In genomic region chr19:17332677-17333581, GRCh38 we compare ENCODE assay signal across 8 cellular contexts. TPM values are rescaled to one million over a fixed set of nuclear protein-coding genes. Genes with fewer than 3 reads are reported as not detected.
DNase-seq lines count a peak whose midpoint lies in the region; ATAC-seq lines count a peak whose summit lies in the region.

No MANE protein-coding gene starts in this region.

- H3K4me3 Mint-ChIP-seq in activated CD4-positive, alpha-beta memory T cell treated with anti-CD3 and anti-CD28 coated beads, Interleukin-2, amount 10 ng/mL, durations not matched to agents 7 days and 5 days: peak overlapping the region; percentile 35

- DNase-seq in activated CD4-positive, alpha-beta T cell treated with anti-CD3 and anti-CD28 coated beads for 48 hours: peak; percentile 81
- DNase-seq in activated CD4-positive, alpha-beta T cell treated with anti-CD3 and anti-CD28 coated beads for 1 hour: no peak
- DNase-seq in MV-4-11 (lab: John Stamatoyannopoulos, UW): peak; percentile 80
- DNase-seq in activated CD4-positive, alpha-beta memory T cell treated with anti-CD3 and anti-CD28 coated beads, Interleukin-2, amount 10 ng/mL, durations not matched to agents 7 days and 5 days: peak; percentile 51
- peak; percentile 49 for DNase-seq in inferior parietal cortex (ENCODE audit: extremely low spot score)
- no peak for DNase-seq in globus pallidus (ENCODE audit: low spot score)

- peaks cover 13% of the 10 kb centered on the region for H3K27me3 Mint-ChIP-seq in activated CD4-positive, alpha-beta memory T cell treated with anti-CD3 and anti-CD28 coated beads, Interleukin-2, amount 10 ng/mL, durations not matched to agents 7 days and 5 days

- H3K9me3 Mint-ChIP-seq in activated CD4-positive, alpha-beta memory T cell treated with anti-CD3 and anti-CD28 coated beads, Interleukin-2, amount 10 ng/mL, durations not matched to agents 7 days and 5 days: no peaks in the 10 kb centered on the region

- no peak overlapping the region for H3K27ac Mint-ChIP-seq in activated CD4-positive, alpha-beta memory T cell treated with anti-CD3 and anti-CD28 coated beads, Interleukin-2, amount 10 ng/mL, durations not matched to agents 7 days and 5 days

- peaks cover 23% of the 10 kb centered on the region for H3K36me3 Mint-ChIP-seq in activated CD4-positive, alpha-beta memory T cell treated with anti-CD3 and anti-CD28 coated beads, Interleukin-2, amount 10 ng/mL, durations not matched to agents 7 days and 5 days (ENCODE audit: low read depth)

- peaks cover 52% of the 10 kb centered on the region for H3K4me1 Mint-ChIP-seq in activated CD4-positive, alpha-beta memory T cell treated with anti-CD3 and anti-CD28 coated beads, Interleukin-2, amount 10 ng/mL, durations not matched to agents 7 days and 5 days

- CTCF ChIA-PET in activated CD4-positive, alpha-beta memory T cell treated with anti-CD3 and anti-CD28 coated beads, Interleukin-2, amount 10 ng/mL, durations not matched to agents 7 days and 5 days (lab: Charles Lee): interaction anchor here (0.8 to 4.8 kb wide), 10 partner anchors 24 to 133 kb away, joined by 3 to 32 read pairs (median 3); partner anchors contain the start of genes ABHD8, DDA1 and MRPL34

- POLR2A ChIA-PET in activated CD4-positive, alpha-beta memory T cell treated with anti-CD3 and anti-CD28 coated beads, Interleukin-2, amount 10 ng/mL, durations not matched to agents 7 days and 5 days (lab: Charles Lee): interaction anchor here (0.6 to 6.0 kb wide), 9 partner anchors 10 to 74 kb away, joined by 3 to 50 read pairs (median 10); partner anchors contain the start of genes ABHD8, BST2, DDA1 and MRPL34

- ATAC-seq in HG02759 (IDR thresholded peaks at IDR 0.05; ENCODE audit: unreplicated experiment) (no peak), HG03378 (IDR thresholded peaks at IDR 0.05; ENCODE audit: unreplicated experiment) (no peak)

RNA-seq across cellular contexts. Expression of gene ANO8, which starts 1.7 kb away (rescaled TPM):
- 10 to 100 TPM; 20.2 TPM for total RNA-seq in activated CD4-positive, alpha-beta memory T cell treated with anti-CD3 and anti-CD28 coated beads, Interleukin-2, amount 10 ng/mL, durations not matched to agents 7 days and 5 days

RNA-seq across cellular contexts. Expression of gene GTPBP3, which starts 4.4 kb away (rescaled TPM):
- 10 to 100 TPM; 30.2 to 34.2 TPM for total RNA-seq in activated CD4-positive, alpha-beta memory T cell treated with anti-CD3 and anti-CD28 coated beads, Interleukin-2, amount 10 ng/mL, durations not matched to agents 7 days and 5 days

RNA-seq across cellular contexts. Expression of gene DDA1, which starts 23.6 kb away (rescaled TPM):
- 10 to 100 TPM; 58.6 to 61.2 TPM for total RNA-seq in activated CD4-positive, alpha-beta memory T cell treated with anti-CD3 and anti-CD28 coated beads, Interleukin-2, amount 10 ng/mL, durations not matched to agents 7 days and 5 days

RNA-seq across cellular contexts. Expression of gene MRPL34, which starts 27.3 kb away (rescaled TPM):
- total RNA-seq in activated CD4-positive, alpha-beta memory T cell treated with anti-CD3 and anti-CD28 coated beads, Interleukin-2, amount 10 ng/mL, durations not matched to agents 7 days and 5 days: 10 to 100 TPM; 82.8 to 98.3 TPM

RNA-seq across cellular contexts. Expression of gene ABHD8, which starts 29.7 kb away (rescaled TPM):
- 10 to 100 TPM; 10.6 to 12.2 TPM for total RNA-seq in activated CD4-positive, alpha-beta memory T cell treated with anti-CD3 and anti-CD28 coated beads, Interleukin-2, amount 10 ng/mL, durations not matched to agents 7 days and 5 days

Comparison
In these comparisons a context has a peak if more than half of its experiments do, and no peak if none do; other contexts are left out.
1. DNase-seq: peak in activated CD4-positive, alpha-beta T cell treated with anti-CD3 and anti-CD28 coated beads for 48 hours (single experiment), MV-4-11 (single experiment), activated CD4-positive, alpha-beta memory T cell treated with anti-CD3 and anti-CD28 coated beads, Interleukin-2, amount 10 ng/mL, durations not matched to agents 7 days and 5 days (single experiment) and inferior parietal cortex (single experiment); none in activated CD4-positive, alpha-beta T cell treated with anti-CD3 and anti-CD28 coated beads for 1 hour (single experiment) and globus pallidus (single experiment).